10 cellular contexts compared by ENCODE assay signal in the genomic region with DNA sequence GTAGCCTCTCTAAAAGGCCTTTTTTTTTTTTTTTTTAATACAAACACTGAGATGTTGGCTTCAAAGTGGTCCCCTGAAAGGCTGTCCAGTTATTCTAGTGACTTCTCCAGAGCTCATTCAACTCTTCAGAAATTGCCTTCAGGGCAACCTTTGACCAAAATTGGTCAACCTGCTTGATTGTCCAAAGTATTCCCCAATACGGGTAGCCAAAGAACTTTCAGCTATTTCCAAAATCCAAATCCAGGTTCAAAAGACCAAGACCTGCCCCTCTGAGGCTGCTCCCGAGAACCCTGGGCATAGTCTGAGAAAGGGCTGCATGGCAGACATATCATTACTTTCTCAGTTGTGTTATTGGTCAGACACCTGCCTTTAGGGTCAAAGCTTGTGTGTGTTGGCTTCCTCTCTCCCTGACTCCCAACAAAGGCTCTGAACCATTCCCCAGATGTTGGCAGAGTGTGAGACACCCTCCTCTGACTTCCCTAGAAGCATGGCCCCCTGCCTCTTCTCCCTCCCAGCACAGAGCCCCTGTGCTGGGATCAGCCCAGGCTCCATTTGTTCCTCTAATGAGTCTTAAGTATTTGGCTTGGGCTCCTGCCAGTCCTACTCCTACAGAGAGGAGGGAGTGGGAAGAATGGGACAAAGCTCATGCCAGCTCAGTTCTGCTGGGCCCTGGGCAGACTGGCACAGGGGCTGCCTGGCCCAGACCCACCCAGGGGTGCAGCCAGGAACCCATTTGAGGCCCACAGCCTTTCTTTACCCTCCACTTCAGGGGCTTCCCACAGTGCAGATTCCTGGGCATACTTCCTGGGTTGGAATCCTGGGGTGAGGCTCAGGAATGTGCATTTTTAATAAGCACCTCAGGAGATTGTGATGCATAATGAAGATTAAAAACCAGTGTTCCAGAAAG. TPM values are rescaled to one million over a fixed set of nuclear protein-coding genes. Genes with fewer than 3 reads are reported as not detected.
DNase-seq lines count a peak whose midpoint lies in the region; ATAC-seq and TF ChIP-seq lines count a peak whose summit lies in the region.
"Had no signal": no experiment of that assay in that cellular context is flagged by ENCODE, and none has a peak within 500 bp of the region (broad histone marks: within the 10 kb centered on the region; RNA-seq: fewer than 3 reads in every experiment).

No MANE protein-coding gene starts in this region.

- H3K4me1 ChIP-seq in HEK293 (ENCODE audit: control insufficient read depth, insufficient read depth, low read length) (peaks cover 3% of the 10 kb centered on the region; the same call in 1 of the 2 replicates), smooth muscle cell (ENCODE audit: low read depth) (peaks cover 11% of the 10 kb centered on the region)

- peak; percentile 54 to 66 for ATAC-seq in left cardiac atrium
- ATAC-seq in activated CD8-positive, alpha-beta memory T cell treated with anti-CD3 and anti-CD28 coated beads, Interleukin-2, amount 10 ng/mL, durations not matched to agents 7 days and 5 days, result no peak
- ATAC-seq in HG03439 (IDR thresholded peaks at IDR 0.05; ENCODE audit: unreplicated experiment), result no peak

- H3K36me3 Mint-ChIP-seq in activated CD8-positive, alpha-beta memory T cell treated with anti-CD3 and anti-CD28 coated beads, Interleukin-2, amount 10 ng/mL, durations not matched to agents 7 days and 5 days, result peaks cover 3% of the 10 kb centered on the region

- H3K4me2 ChIP-seq in smooth muscle cell, result no peak overlapping the region

- no peaks in the 10 kb centered on the region for H3K79me2 ChIP-seq in smooth muscle cell (ENCODE audit: low read depth)

- H3K4me3 ChIP-seq in HEK293 (ENCODE audit: low read depth, low read length) (no peak overlapping the region), smooth muscle cell (no peak overlapping the region), WERI-Rb-1 (ENCODE audit: low read depth, low read length) (no peak overlapping the region)

- H3K36me3 ChIP-seq in HEK293 (ENCODE audit: control insufficient read depth in 2 of 2, insufficient read depth in 1 of 2, low read length in 2 of 2) (peaks cover 0 to 21% of the 10 kb centered on the region in 2 experiments; a peak in 2 of 3 replicates), smooth muscle cell (ENCODE audit: low read depth) (peaks cover 10% of the 10 kb centered on the region), WERI-Rb-1 (peaks cover 7% of the 10 kb centered on the region)
- H3K36me3 ChIP-seq: neutrophil had no signal

- H3K27me3 ChIP-seq in smooth muscle cell (ENCODE audit: low read depth) (no peaks in the 10 kb centered on the region), WERI-Rb-1 (ENCODE audit: insufficient read depth, low read depth, severe bottlenecking) (no peaks in the 10 kb centered on the region)

- H3K4me3 Mint-ChIP-seq in activated CD8-positive, alpha-beta memory T cell treated with anti-CD3 and anti-CD28 coated beads, Interleukin-2, amount 10 ng/mL, durations not matched to agents 7 days and 5 days, result no peak overlapping the region

- no peak overlapping the region for H3K9ac ChIP-seq in smooth muscle cell (ENCODE audit: low read depth)

- peaks cover 15% of the 10 kb centered on the region for H3K27me3 Mint-ChIP-seq in activated CD8-positive, alpha-beta memory T cell treated with anti-CD3 and anti-CD28 coated beads, Interleukin-2, amount 10 ng/mL, durations not matched to agents 7 days and 5 days

- CTCF ChIA-PET in HEK293 (lab: Yijun Ruan, JAX), result interaction anchor here (0.5 to 3.6 kb wide), 5 partner anchors 17 to 467 kb away, joined by 4 to 20 read pairs (median 6); partner anchors contain the start of gene CTNND1
- CTCF ChIA-PET in activated CD8-positive, alpha-beta memory T cell treated with anti-CD3 and anti-CD28 coated beads, Interleukin-2, amount 10 ng/mL, durations not matched to agents 7 days and 5 days (lab: Charles Lee), result interaction anchor here (0.7 kb wide), 1 partner anchor 14 kb away, joined by 4 read pairs; no protein-coding TSS in a partner anchor

- H3F3A ChIP-seq in smooth muscle cell (ENCODE audit: low read depth), result peaks cover 19% of the 10 kb centered on the region

- POLR2A ChIA-PET in HEK293 (lab: Yijun Ruan, JAX), result interaction anchor here (1.5 kb wide), 1 partner anchor 27 kb away, joined by 3 read pairs; no protein-coding TSS in a partner anchor

- no peak overlapping the region for H3K27ac Mint-ChIP-seq in activated CD8-positive, alpha-beta memory T cell treated with anti-CD3 and anti-CD28 coated beads, Interleukin-2, amount 10 ng/mL, durations not matched to agents 7 days and 5 days

- intact Hi-C loops in left cardiac atrium (cut with DNase I), result no loop called here

- H3K9me3 Mint-ChIP-seq in activated CD8-positive, alpha-beta memory T cell treated with anti-CD3 and anti-CD28 coated beads, Interleukin-2, amount 10 ng/mL, durations not matched to agents 7 days and 5 days (ENCODE audit: low read depth), result no peaks in the 10 kb centered on the region

- 95% methylated on average over 2 of the region's 2 CpGs for WGBS in smooth muscle cell (ENCODE audit: low lambda C conversion rate)

- H3K9me3 ChIP-seq in HEK293 (ENCODE audit: control insufficient read depth, insufficient read depth, low read depth, low read length) (no peaks in the 10 kb centered on the region), smooth muscle cell (replicated peaks; ENCODE audit: low read depth) (no peaks in the 10 kb centered on the region), WERI-Rb-1 (ENCODE audit: severe bottlenecking) (peaks cover 3% of the 10 kb centered on the region)
- H3K9me3 ChIP-seq: neutrophil had no signal

- TF ChIP-seq CTCF in HEK293 (tag by site-specific recombination; IDR thresholded peaks at IDR 0.05), result no peak
- TF ChIP-seq CTCF in smooth muscle cell (IDR thresholded peaks at IDR 0.05; ENCODE audit: borderline replicate concordance, insufficient read depth, poor library complexity, severe bottlenecking), result no peak
- TF ChIP-seq CTCF in WERI-Rb-1 (IDR thresholded peaks at IDR 0.05; ENCODE audit: low read depth, low read length), result no peak

- H3K27ac ChIP-seq in HEK293 (ENCODE audit: extremely low read depth, low read depth, low read length) (no peak overlapping the region), smooth muscle cell (ENCODE audit: low read depth) (peak overlapping the region; percentile 40), WERI-Rb-1 (no peak overlapping the region)
- H3K27ac ChIP-seq: neutrophil had no signal

- no peaks in the 10 kb centered on the region for H3K4me1 Mint-ChIP-seq in activated CD8-positive, alpha-beta memory T cell treated with anti-CD3 and anti-CD28 coated beads, Interleukin-2, amount 10 ng/mL, durations not matched to agents 7 days and 5 days

- no peak overlapping the region for H2AFZ ChIP-seq in smooth muscle cell (ENCODE audit: low read depth)

- DNase-seq in RPMI7951 (ENCODE audit: low read depth) (peak; percentile 43), left cardiac atrium (no peak), smooth muscle cell (lab: John Stamatoyannopoulos, UW; ENCODE audit: unreplicated experiment) (no peak), ureter (ENCODE audit: low spot score) (no peak), WERI-Rb-1 (no peak)
- DNase-seq in activated CD8-positive, alpha-beta memory T cell treated with anti-CD3 and anti-CD28 coated beads, Interleukin-2, amount 10 ng/mL, durations not matched to agents 7 days and 5 days, result no peak

- no peaks in the 10 kb centered on the region for H4K20me1 ChIP-seq in smooth muscle cell (ENCODE audit: low read depth)

TF ChIP-seq in HEK293, 187 proteins besides CTCF, POLR2A, EP300 and RAD21 (continues in another document):
- TF ChIP-seq ZNF701 (tag by site-specific recombination; IDR thresholded peaks at IDR 0.05), result no peak
- no peak for TF ChIP-seq HOXA7 (CRISPR knock-in tag; IDR thresholded peaks at IDR 0.05; ENCODE audit: borderline replicate concordance)
- no peak for TF ChIP-seq ZNF777 (tag by site-specific recombination; IDR thresholded peaks at IDR 0.05; ENCODE audit: borderline replicate concordance)
- no peak for TF ChIP-seq ZNF544 (tag by site-specific recombination; IDR thresholded peaks at IDR 0.05)
- TF ChIP-seq ZNF214 (tag by site-specific recombination; IDR thresholded peaks at IDR 0.05; ENCODE audit: borderline replicate concordance), result no peak
- TF ChIP-seq ZNF621 (tag by site-specific recombination; IDR thresholded peaks at IDR 0.05), result no peak
- TF ChIP-seq ZNF658 (tag by site-specific recombination; IDR thresholded peaks at IDR 0.05), result no peak
- no peak for TF ChIP-seq SP3 (tag by site-specific recombination; IDR thresholded peaks at IDR 0.05)
- TF ChIP-seq REPIN1 (tag by site-specific recombination; IDR thresholded peaks at IDR 0.05; ENCODE audit: low read depth), result no peak
- TF ChIP-seq ZNF335 (tag by site-specific recombination; conservative IDR thresholded peaks at IDR 0.05), result peak; percentile 72; the same call in 1 of the 2 replicates
- no peak for TF ChIP-seq ZNF202 (tag by site-specific recombination; IDR thresholded peaks at IDR 0.05; ENCODE audit: borderline replicate concordance)
- no peak for TF ChIP-seq ZNF473 (tag by site-specific recombination; IDR thresholded peaks at IDR 0.05)

RNA-seq across cellular contexts. Expression of gene TNKS1BP1, which starts 30.3 kb away (rescaled TPM):
- total RNA-seq in RPMI7951 (2014; rRNA removed; shearing (Covaris generic)), result 21.9 and 24.8 TPM in 2 replicates
- total RNA-seq in left cardiac atrium (10 to 100 TPM; 73.6 to 82.6 TPM), smooth muscle cell (39.0 and 46.3 TPM in 2 replicates), ureter (338 TPM)
- 86.3 and 118 TPM in 2 replicates for polyA plus RNA-seq in smooth muscle cell
- total RNA-seq in activated CD8-positive, alpha-beta memory T cell treated with anti-CD3 and anti-CD28 coated beads, Interleukin-2, amount 10 ng/mL, durations not matched to agents 7 days and 5 days, result 1 to 10 TPM; 4.4 to 5.8 TPM

RNA-seq across cellular contexts. Expression of gene SSRP1, which starts 41.2 kb away (rescaled TPM):
- total RNA-seq in RPMI7951 (2014; rRNA removed; shearing (Covaris generic)), result 105 and 106 TPM in 2 replicates
- total RNA-seq in left cardiac atrium (10 to 100 TPM; 34.7 to 45.5 TPM), smooth muscle cell (57.6 and 64.9 TPM in 2 replicates), ureter (103 TPM)
- polyA plus RNA-seq in smooth muscle cell, result 46.0 and 53.2 TPM in 2 replicates
- 100 to 1,000 TPM; 158 to 196 TPM for total RNA-seq in activated CD8-positive, alpha-beta memory T cell treated with anti-CD3 and anti-CD28 coated beads, Interleukin-2, amount 10 ng/mL, durations not matched to agents 7 days and 5 days

RNA-seq across cellular contexts. Expression of gene P2RX3, which starts 43.7 kb away (rescaled TPM):
- not detected in 2 replicates for total RNA-seq in RPMI7951 (2014; rRNA removed; shearing (Covaris generic))
- total RNA-seq in left cardiac atrium, result 1 to 10 TPM in 1 of 2 donors, under 1 TPM in 1; 0.84 to 1.7 TPM
- not detected in 2 replicates for total RNA-seq in smooth muscle cell
- 0.19 TPM in 1 of 2 replicates, not detected in the other for polyA plus RNA-seq in smooth muscle cell
- total RNA-seq in activated CD8-positive, alpha-beta memory T cell treated with anti-CD3 and anti-CD28 coated beads, Interleukin-2, amount 10 ng/mL, durations not matched to agents 7 days and 5 days, result not detected
- total RNA-seq in ureter, result 0.99 TPM
- total RNA-seq: NCI-H460 had no signal

RNA-seq across cellular contexts. Expression of gene APLNR, which starts 57.4 kb away (rescaled TPM):
- total RNA-seq in RPMI7951 (2014; rRNA removed; shearing (Covaris generic)), result not detected in 2 replicates
- total RNA-seq in left cardiac atrium (10 to 100 TPM; 20.2 to 21.6 TPM), smooth muscle cell (98.5 and 103 TPM in 2 replicates), ureter (4.7 TPM)
- polyA plus RNA-seq in smooth muscle cell, result 121 and 214 TPM in 2 replicates
- not detected for total RNA-seq in activated CD8-positive, alpha-beta memory T cell treated with anti-CD3 and anti-CD28 coated beads, Interleukin-2, amount 10 ng/mL, durations not matched to agents 7 days and 5 days
- total RNA-seq: NCI-H460 had no signal

Comparison
In these comparisons a context has a peak if more than half of its experiments do, and no peak if none do; other contexts are left out.
1. ATAC-seq: peak in left cardiac atrium (2 of 2); none in activated CD8-positive, alpha-beta memory T cell treated with anti-CD3 and anti-CD28 coated beads, Interleukin-2, amount 10 ng/mL, durations not matched to agents 7 days and 5 days (single experiment) and HG03439 (single experiment).